1 cellular context compared by ENCODE assay signal in the genomic region with DNA sequence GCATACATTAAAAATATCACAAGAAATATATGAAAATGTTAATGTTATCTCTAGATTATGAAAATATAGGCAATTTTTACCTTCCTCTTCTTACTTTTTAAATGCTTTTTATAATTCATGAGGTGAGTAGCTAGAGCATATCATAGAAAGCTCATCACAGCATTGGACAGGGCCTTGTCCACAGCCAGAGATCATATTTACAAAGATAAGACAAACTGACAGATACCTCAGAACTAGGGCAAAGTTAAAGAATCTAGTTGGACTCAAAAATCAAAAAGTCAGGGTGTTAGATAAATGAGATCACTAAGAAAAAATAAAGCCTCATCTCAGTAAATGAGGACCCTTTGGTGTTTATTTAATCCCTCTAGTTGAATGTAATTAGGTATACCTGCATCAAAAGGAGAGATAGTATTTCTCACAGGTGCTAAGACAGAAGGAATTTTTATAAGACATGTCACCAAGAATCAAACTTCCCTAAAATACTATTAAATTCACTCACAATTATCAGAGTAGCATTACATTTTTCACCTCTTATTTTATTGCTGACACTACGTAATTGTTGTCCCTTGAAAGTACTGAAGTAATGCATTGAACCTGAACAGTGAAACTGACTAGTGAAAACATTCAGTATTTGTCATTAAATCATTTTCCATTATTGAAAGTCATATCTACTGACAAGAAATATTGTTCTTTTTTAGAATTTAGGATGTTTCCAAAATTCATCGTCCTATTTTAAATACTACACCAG.
TF ChIP-seq lines count a peak whose summit lies in the region.

No MANE protein-coding gene starts in this region.

TF ChIP-seq in liver, 16 proteins besides CTCF, POLR2A, EP300 and RAD21 (continued from another document):
- no peak for TF ChIP-seq ZBTB33 (IDR thresholded peaks at IDR 0.05)
- TF ChIP-seq FOXA2 (IDR thresholded peaks at IDR 0.05): peak; percentile 74
- peak in 1 of 2 donors; percentile 45 for TF ChIP-seq JUND (IDR thresholded peaks at IDR 0.05)
- peak; percentile 44 to 69 for TF ChIP-seq HNF4A (conservative IDR thresholded peaks at IDR 0.05)
- no peak for TF ChIP-seq GABPA (IDR thresholded peaks at IDR 0.05 in 1 of 2, conservative IDR thresholded peaks at IDR 0.05 in 1 of 2)
- TF ChIP-seq ATF3 (IDR thresholded peaks at IDR 0.05): no peak
- no peak for TF ChIP-seq HNF4G (IDR thresholded peaks at IDR 0.05)
- TF ChIP-seq NR2F2 (IDR thresholded peaks at IDR 0.05): no peak
- peak; percentile 45 for TF ChIP-seq SP1 (IDR thresholded peaks at IDR 0.05)
- TF ChIP-seq, protein P1, sequence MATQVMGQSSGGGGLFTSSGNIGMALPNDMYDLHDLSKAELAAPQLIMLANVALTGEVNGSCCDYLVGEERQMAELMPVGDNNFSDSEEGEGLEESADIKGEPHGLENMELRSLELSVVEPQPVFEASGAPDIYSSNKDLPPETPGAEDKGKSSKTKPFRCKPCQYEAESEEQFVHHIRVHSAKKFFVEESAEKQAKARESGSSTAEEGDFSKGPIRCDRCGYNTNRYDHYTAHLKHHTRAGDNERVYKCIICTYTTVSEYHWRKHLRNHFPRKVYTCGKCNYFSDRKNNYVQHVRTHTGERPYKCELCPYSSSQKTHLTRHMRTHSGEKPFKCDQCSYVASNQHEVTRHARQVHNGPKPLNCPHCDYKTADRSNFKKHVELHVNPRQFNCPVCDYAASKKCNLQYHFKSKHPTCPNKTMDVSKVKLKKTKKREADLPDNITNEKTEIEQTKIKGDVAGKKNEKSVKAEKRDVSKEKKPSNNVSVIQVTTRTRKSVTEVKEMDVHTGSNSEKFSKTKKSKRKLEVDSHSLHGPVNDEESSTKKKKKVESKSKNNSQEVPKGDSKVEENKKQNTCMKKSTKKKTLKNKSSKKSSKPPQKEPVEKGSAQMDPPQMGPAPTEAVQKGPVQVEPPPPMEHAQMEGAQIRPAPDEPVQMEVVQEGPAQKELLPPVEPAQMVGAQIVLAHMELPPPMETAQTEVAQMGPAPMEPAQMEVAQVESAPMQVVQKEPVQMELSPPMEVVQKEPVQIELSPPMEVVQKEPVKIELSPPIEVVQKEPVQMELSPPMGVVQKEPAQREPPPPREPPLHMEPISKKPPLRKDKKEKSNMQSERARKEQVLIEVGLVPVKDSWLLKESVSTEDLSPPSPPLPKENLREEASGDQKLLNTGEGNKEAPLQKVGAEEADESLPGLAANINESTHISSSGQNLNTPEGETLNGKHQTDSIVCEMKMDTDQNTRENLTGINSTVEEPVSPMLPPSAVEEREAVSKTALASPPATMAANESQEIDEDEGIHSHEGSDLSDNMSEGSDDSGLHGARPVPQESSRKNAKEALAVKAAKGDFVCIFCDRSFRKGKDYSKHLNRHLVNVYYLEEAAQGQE (IDR thresholded peaks at IDR 0.05): peak; percentile 55
- no peak for TF ChIP-seq EGR1 (IDR thresholded peaks at IDR 0.05; ENCODE audit: low read depth in 2 of 2)
- TF ChIP-seq MAX (IDR thresholded peaks at IDR 0.05): no peak
- no peak for TF ChIP-seq YY1 (IDR thresholded peaks at IDR 0.05)
- TF ChIP-seq RXRA (IDR thresholded peaks at IDR 0.05): peak; percentile 38 to 77
- no peak for TF ChIP-seq TAF1 (conservative IDR thresholded peaks at IDR 0.05)
